1 cellular context compared by ENCODE assay signal in the genomic region with DNA sequence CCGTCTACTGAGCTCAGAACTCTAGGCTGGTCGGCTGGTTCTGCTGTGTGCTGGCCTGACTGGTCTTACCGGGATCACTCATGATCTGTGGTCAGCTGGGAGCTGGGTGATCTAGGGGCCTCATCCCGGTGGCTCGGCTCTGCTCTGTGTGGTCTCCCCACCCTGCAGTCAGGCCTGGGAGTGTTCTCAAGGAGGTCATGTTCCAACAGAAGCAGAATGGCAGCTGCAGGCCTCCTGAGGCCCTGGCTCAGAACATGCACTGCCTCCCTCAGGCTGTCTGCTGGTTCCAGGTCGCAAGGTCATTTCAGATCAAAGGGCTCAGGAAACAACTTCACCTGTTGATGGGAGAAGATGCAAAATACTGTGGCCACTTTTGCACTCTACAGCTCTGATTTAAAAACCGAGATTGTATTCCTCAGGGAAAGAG.
TF ChIP-seq lines count a peak whose summit lies in the region.

No MANE protein-coding gene starts in this region.

TF ChIP-seq in HepG2, 621 proteins besides CTCF, POLR2A, EP300 and RAD21 (continued from another document and continues in another):
- TF ChIP-seq, protein P1, sequence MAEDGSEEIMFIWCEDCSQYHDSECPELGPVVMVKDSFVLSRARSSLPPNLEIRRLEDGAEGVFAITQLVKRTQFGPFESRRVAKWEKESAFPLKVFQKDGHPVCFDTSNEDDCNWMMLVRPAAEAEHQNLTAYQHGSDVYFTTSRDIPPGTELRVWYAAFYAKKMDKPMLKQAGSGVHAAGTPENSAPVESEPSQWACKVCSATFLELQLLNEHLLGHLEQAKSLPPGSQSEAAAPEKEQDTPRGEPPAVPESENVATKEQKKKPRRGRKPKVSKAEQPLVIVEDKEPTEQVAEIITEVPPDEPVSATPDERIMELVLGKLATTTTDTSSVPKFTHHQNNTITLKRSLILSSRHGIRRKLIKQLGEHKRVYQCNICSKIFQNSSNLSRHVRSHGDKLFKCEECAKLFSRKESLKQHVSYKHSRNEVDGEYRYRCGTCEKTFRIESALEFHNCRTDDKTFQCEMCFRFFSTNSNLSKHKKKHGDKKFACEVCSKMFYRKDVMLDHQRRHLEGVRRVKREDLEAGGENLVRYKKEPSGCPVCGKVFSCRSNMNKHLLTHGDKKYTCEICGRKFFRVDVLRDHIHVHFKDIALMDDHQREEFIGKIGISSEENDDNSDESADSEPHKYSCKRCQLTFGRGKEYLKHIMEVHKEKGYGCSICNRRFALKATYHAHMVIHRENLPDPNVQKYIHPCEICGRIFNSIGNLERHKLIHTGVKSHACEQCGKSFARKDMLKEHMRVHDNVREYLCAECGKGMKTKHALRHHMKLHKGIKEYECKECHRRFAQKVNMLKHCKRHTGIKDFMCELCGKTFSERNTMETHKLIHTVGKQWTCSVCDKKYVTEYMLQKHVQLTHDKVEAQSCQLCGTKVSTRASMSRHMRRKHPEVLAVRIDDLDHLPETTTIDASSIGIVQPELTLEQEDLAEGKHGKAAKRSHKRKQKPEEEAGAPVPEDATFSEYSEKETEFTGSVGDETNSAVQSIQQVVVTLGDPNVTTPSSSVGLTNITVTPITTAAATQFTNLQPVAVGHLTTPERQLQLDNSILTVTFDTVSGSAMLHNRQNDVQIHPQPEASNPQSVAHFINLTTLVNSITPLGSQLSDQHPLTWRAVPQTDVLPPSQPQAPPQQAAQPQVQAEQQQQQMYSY (CRISPR knock-in tag; IDR thresholded peaks at IDR 0.05), result no peak
- TF ChIP-seq TARDBP (CRISPR knock-in tag; IDR thresholded peaks at IDR 0.05) (peak; percentile 75; the same call in 1 of the 2 replicates), ZBTB7B (CRISPR knock-in tag; IDR thresholded peaks at IDR 0.05) (peak; percentile 75), ZBTB42 (CRISPR knock-in tag; IDR thresholded peaks at IDR 0.05) (no peak), HOXA5 (CRISPR knock-in tag; IDR thresholded peaks at IDR 0.05) (no peak), THYN1 (CRISPR knock-in tag; IDR thresholded peaks at IDR 0.05; ENCODE audit: borderline replicate concordance, low read depth) (no peak), ZNF547 (CRISPR knock-in tag; IDR thresholded peaks at IDR 0.05) (no peak), JARID2 (CRISPR knock-in tag; IDR thresholded peaks at IDR 0.05; ENCODE audit: insufficient replicate concordance) (no peak), MAFK (conservative IDR thresholded peaks at IDR 0.05 in 1 of 2, IDR thresholded peaks at IDR 0.05 in 1 of 2; ENCODE audit: low read length in 2 of 2) (no peak), ZSCAN9 (CRISPR knock-in tag; IDR thresholded peaks at IDR 0.05; ENCODE audit: borderline replicate concordance) (0 out of 2 replicates have a peak, but pooled peaks have one; percentile 31), KAT2B (IDR thresholded peaks at IDR 0.05; ENCODE audit: borderline replicate concordance, low read depth, low read length) (no peak), ATM (IDR thresholded peaks at IDR 0.05; ENCODE audit: borderline replicate concordance) (no peak), SP4 (CRISPR knock-in tag; IDR thresholded peaks at IDR 0.05) (no peak), KMT2B (CRISPR knock-in tag; IDR thresholded peaks at IDR 0.05) (no peak), SIX1 (CRISPR knock-in tag; IDR thresholded peaks at IDR 0.05; ENCODE audit: borderline replicate concordance) (peak; percentile 48; the same call in 1 of the 2 replicates), SNRNP70 (IDR thresholded peaks at IDR 0.05; ENCODE audit: low read depth, low read length) (no peak), HOXA7 (CRISPR knock-in tag; IDR thresholded peaks at IDR 0.05) (no peak), RBM22 (optimal IDR thresholded peaks at IDR 0.05; ENCODE audit: low read length) (no peak), EHMT2 (IDR thresholded peaks at IDR 0.05; ENCODE audit: borderline replicate concordance, low read depth, low read length) (no peak), ZSCAN25 (CRISPR knock-in tag; IDR thresholded peaks at IDR 0.05) (no peak), ZNF317 (CRISPR knock-in tag; IDR thresholded peaks at IDR 0.05) (no peak), ZNF451 (CRISPR knock-in tag; IDR thresholded peaks at IDR 0.05) (no peak), ZNF12 (CRISPR knock-in tag; IDR thresholded peaks at IDR 0.05) (0 out of 2 replicates have a peak, but pooled peaks have one; percentile 35), KAT7 (CRISPR knock-in tag; IDR thresholded peaks at IDR 0.05; ENCODE audit: borderline replicate concordance) (no peak), HHEX (CRISPR knock-in tag; IDR thresholded peaks at IDR 0.05) (peak; percentile 65; the same call in 1 of the 2 replicates), ZNF720 (CRISPR knock-in tag; IDR thresholded peaks at IDR 0.05) (0 out of 2 replicates have a peak, but pooled peaks have one; percentile 63), FOXK1 (CRISPR knock-in tag; IDR thresholded peaks at IDR 0.05; ENCODE audit: borderline replicate concordance, low read depth) (peak; percentile 47; the same call in 1 of the 2 replicates), KDM5B (CRISPR knock-in tag; IDR thresholded peaks at IDR 0.05; ENCODE audit: borderline replicate concordance) (peak; percentile 48; the same call in 1 of the 2 replicates), WIZ (CRISPR knock-in tag; IDR thresholded peaks at IDR 0.05) (no peak), NCOR1 (IDR thresholded peaks at IDR 0.05; ENCODE audit: borderline replicate concordance, low read length) (peak; percentile 29; the same call in 1 of the 2 replicates), EED (CRISPR knock-in tag; IDR thresholded peaks at IDR 0.05) (no peak), ZNF766 (CRISPR knock-in tag; IDR thresholded peaks at IDR 0.05; ENCODE audit: borderline replicate concordance) (no peak), NONO (IDR thresholded peaks at IDR 0.05) (no peak), NONO (CRISPR knock-in tag; conservative IDR thresholded peaks at IDR 0.05) (no peak), SRF (IDR thresholded peaks at IDR 0.05; ENCODE audit: low read depth, low read length) (no peak), MIER2 (CRISPR knock-in tag; IDR thresholded peaks at IDR 0.05) (0 out of 2 replicates have a peak, but pooled peaks have one; percentile 59), ZNF709 (CRISPR knock-in tag; IDR thresholded peaks at IDR 0.05) (no peak), BHLHE40 (IDR thresholded peaks at IDR 0.05; ENCODE audit: low read length) (no peak), DR1 (CRISPR knock-in tag; IDR thresholded peaks at IDR 0.05) (no peak), ZNF263 (CRISPR knock-in tag; IDR thresholded peaks at IDR 0.05) (peak; percentile 87), RXRB (CRISPR knock-in tag; IDR thresholded peaks at IDR 0.05; ENCODE audit: borderline replicate concordance) (peak; percentile 87), ZNF713 (CRISPR knock-in tag; IDR thresholded peaks at IDR 0.05) (no peak), ZNF790 (CRISPR knock-in tag; IDR thresholded peaks at IDR 0.05; ENCODE audit: borderline replicate concordance) (no peak), MEIS2 (CRISPR knock-in tag; IDR thresholded peaks at IDR 0.05) (peak; percentile 78; the same call in 1 of the 2 replicates), ERF (CRISPR knock-in tag; IDR thresholded peaks at IDR 0.05) (peak; percentile 77), POLR2AphosphoS2 (IDR thresholded peaks at IDR 0.05; ENCODE audit: low read depth, low read length) (no peak)
- TF ChIP-seq, protein P2, sequence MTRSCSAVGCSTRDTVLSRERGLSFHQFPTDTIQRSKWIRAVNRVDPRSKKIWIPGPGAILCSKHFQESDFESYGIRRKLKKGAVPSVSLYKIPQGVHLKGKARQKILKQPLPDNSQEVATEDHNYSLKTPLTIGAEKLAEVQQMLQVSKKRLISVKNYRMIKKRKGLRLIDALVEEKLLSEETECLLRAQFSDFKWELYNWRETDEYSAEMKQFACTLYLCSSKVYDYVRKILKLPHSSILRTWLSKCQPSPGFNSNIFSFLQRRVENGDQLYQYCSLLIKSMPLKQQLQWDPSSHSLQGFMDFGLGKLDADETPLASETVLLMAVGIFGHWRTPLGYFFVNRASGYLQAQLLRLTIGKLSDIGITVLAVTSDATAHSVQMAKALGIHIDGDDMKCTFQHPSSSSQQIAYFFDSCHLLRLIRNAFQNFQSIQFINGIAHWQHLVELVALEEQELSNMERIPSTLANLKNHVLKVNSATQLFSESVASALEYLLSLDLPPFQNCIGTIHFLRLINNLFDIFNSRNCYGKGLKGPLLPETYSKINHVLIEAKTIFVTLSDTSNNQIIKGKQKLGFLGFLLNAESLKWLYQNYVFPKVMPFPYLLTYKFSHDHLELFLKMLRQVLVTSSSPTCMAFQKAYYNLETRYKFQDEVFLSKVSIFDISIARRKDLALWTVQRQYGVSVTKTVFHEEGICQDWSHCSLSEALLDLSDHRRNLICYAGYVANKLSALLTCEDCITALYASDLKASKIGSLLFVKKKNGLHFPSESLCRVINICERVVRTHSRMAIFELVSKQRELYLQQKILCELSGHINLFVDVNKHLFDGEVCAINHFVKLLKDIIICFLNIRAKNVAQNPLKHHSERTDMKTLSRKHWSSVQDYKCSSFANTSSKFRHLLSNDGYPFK (CRISPR knock-in tag; IDR thresholded peaks at IDR 0.05; ENCODE audit: borderline replicate concordance), result no peak
- TF ChIP-seq, protein P3, sequence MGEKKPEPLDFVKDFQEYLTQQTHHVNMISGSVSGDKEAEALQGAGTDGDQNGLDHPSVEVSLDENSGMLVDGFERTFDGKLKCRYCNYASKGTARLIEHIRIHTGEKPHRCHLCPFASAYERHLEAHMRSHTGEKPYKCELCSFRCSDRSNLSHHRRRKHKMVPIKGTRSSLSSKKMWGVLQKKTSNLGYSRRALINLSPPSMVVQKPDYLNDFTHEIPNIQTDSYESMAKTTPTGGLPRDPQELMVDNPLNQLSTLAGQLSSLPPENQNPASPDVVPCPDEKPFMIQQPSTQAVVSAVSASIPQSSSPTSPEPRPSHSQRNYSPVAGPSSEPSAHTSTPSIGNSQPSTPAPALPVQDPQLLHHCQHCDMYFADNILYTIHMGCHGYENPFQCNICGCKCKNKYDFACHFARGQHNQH (CRISPR knock-in tag; IDR thresholded peaks at IDR 0.05), result peak; percentile 63; the same call in 1 of the 2 replicates
- TF ChIP-seq, protein P4, sequence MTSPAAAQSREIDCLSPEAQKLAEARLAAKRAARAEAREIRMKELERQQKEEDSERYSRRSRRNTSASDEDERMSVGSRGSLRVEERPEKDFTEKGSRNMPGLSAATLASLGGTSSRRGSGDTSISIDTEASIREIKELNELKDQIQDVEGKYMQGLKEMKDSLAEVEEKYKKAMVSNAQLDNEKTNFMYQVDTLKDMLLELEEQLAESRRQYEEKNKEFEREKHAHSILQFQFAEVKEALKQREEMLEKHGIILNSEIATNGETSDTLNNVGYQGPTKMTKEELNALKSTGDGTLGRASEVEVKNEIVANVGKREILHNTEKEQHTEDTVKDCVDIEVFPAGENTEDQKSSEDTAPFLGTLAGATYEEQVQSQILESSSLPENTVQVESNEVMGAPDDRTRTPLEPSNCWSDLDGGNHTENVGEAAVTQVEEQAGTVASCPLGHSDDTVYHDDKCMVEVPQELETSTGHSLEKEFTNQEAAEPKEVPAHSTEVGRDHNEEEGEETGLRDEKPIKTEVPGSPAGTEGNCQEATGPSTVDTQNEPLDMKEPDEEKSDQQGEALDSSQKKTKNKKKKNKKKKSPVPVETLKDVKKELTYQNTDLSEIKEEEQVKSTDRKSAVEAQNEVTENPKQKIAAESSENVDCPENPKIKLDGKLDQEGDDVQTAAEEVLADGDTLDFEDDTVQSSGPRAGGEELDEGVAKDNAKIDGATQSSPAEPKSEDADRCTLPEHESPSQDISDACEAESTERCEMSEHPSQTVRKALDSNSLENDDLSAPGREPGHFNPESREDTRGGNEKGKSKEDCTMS (CRISPR knock-in tag; conservative IDR thresholded peaks at IDR 0.05), result no peak
- TF ChIP-seq, protein P5, sequence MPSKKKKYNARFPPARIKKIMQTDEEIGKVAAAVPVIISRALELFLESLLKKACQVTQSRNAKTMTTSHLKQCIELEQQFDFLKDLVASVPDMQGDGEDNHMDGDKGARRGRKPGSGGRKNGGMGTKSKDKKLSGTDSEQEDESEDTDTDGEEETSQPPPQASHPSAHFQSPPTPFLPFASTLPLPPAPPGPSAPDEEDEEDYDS (CRISPR knock-in tag; IDR thresholded peaks at IDR 0.05), result 0 out of 2 replicates have a peak, but pooled peaks have one; percentile 37
- TF ChIP-seq, protein P6, sequence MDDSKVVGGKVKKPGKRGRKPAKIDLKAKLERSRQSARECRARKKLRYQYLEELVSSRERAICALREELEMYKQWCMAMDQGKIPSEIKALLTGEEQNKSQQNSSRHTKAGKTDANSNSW (CRISPR knock-in tag; IDR thresholded peaks at IDR 0.05; ENCODE audit: borderline replicate concordance), result no peak
- TF ChIP-seq, protein P7, sequence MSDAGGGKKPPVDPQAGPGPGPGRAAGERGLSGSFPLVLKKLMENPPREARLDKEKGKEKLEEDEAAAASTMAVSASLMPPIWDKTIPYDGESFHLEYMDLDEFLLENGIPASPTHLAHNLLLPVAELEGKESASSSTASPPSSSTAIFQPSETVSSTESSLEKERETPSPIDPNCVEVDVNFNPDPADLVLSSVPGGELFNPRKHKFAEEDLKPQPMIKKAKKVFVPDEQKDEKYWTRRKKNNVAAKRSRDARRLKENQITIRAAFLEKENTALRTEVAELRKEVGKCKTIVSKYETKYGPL (CRISPR knock-in tag; IDR thresholded peaks at IDR 0.05), result no peak
- TF ChIP-seq, protein P8, sequence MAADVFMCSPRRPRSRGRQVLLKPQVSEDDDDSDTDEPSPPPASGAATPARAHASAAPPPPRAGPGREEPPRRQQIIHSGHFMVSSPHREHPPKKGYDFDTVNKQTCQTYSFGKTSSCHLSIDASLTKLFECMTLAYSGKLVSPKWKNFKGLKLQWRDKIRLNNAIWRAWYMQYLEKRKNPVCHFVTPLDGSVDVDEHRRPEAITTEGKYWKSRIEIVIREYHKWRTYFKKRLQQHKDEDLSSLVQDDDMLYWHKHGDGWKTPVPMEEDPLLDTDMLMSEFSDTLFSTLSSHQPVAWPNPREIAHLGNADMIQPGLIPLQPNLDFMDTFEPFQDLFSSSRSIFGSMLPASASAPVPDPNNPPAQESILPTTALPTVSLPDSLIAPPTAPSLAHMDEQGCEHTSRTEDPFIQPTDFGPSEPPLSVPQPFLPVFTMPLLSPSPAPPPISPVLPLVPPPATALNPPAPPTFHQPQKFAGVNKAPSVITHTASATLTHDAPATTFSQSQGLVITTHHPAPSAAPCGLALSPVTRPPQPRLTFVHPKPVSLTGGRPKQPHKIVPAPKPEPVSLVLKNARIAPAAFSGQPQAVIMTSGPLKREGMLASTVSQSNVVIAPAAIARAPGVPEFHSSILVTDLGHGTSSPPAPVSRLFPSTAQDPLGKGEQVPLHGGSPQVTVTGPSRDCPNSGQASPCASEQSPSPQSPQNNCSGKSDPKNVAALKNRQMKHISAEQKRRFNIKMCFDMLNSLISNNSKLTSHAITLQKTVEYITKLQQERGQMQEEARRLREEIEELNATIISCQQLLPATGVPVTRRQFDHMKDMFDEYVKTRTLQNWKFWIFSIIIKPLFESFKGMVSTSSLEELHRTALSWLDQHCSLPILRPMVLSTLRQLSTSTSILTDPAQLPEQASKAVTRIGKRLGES (CRISPR knock-in tag; IDR thresholded peaks at IDR 0.05; ENCODE audit: borderline replicate concordance), result no peak
- TF ChIP-seq, protein P9, sequence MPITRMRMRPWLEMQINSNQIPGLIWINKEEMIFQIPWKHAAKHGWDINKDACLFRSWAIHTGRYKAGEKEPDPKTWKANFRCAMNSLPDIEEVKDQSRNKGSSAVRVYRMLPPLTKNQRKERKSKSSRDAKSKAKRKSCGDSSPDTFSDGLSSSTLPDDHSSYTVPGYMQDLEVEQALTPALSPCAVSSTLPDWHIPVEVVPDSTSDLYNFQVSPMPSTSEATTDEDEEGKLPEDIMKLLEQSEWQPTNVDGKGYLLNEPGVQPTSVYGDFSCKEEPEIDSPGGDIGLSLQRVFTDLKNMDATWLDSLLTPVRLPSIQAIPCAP (CRISPR knock-in tag; IDR thresholded peaks at IDR 0.05; ENCODE audit: low read depth), result no peak
